ENCODE assay signal across 8 cellular contexts in genomic region chr2:34096552-34097171, GRCh38.
DNase-seq lines count a peak whose midpoint lies in the region; ATAC-seq, FAIRE-seq and TF ChIP-seq lines count a peak whose summit lies in the region.

No MANE protein-coding gene starts in this region.

- H3K4me1 ChIP-seq in pancreas: no peaks in the 10 kb centered on the region

- intact Hi-C loops in pancreas (cut with DNase I): loop anchor here in 1 of 3 donors (10.0 kb wide), 1 partner anchor 478 kb away; no protein-coding TSS in a partner anchor

- WGBS in pancreas, 2 donors: 60 to 64% methylated on average over 3 of the region's 3 CpGs

- peak; percentile 86 for FAIRE-seq in pancreas (lab: Jason Lieb, UNC)

- H3K36me3 ChIP-seq in pancreas: no peaks in the 10 kb centered on the region

- peak; percentile 62 for TF ChIP-seq CTCF in foreskin fibroblast (IDR thresholded peaks at IDR 0.05; ENCODE audit: low read depth, low read length)
- peak; percentile 81 to 87 (median 86) for TF ChIP-seq CTCF in pancreas (IDR thresholded peaks at IDR 0.05)

- H3K27me3 ChIP-seq in pancreas: no peaks in the 10 kb centered on the region

- DNase-seq in CD1c-positive myeloid dendritic cell (ENCODE audit: extremely low spot score): peak; percentile 42
- peak; percentile 40 for DNase-seq in NCI-H460 (ENCODE audit: extremely low read depth, low read depth)
- DNase-seq in activated CD8-positive, alpha-beta memory T cell treated with anti-CD3 and anti-CD28 coated beads, Interleukin-2, amount 50 U/mL, for 24 hours (ENCODE audit: extremely low read depth): peak; percentile 2
- DNase-seq in foreskin fibroblast: peak in 1 of 2 donors; percentile 77
- DNase-seq in pancreas: peak in 4 of 6 donors; percentile 37 to 67 (median 48)
- DNase-seq in mesenteric fat pad (ENCODE audit: low spot score): no peak

- H3K9me3 ChIP-seq in pancreas: no peaks in the 10 kb centered on the region

- ATAC-seq in GM18508 (IDR thresholded peaks at IDR 0.05; ENCODE audit: insufficient read depth, unreplicated experiment) (peak; percentile 81), HG03025 (IDR thresholded peaks at IDR 0.05; ENCODE audit: low FRiP score, unreplicated experiment) (peak; percentile 50), pancreas (peak; percentile 67 to 95 (median 91))

- H3K4me3 ChIP-seq in foreskin fibroblast (ENCODE audit: low read depth in 1 of 2, low read length in 2 of 2): no peak overlapping the region
- no peak overlapping the region for H3K4me3 ChIP-seq in pancreas

- no peak overlapping the region for H3K27ac ChIP-seq in pancreas
